In the genomic region with DNA sequence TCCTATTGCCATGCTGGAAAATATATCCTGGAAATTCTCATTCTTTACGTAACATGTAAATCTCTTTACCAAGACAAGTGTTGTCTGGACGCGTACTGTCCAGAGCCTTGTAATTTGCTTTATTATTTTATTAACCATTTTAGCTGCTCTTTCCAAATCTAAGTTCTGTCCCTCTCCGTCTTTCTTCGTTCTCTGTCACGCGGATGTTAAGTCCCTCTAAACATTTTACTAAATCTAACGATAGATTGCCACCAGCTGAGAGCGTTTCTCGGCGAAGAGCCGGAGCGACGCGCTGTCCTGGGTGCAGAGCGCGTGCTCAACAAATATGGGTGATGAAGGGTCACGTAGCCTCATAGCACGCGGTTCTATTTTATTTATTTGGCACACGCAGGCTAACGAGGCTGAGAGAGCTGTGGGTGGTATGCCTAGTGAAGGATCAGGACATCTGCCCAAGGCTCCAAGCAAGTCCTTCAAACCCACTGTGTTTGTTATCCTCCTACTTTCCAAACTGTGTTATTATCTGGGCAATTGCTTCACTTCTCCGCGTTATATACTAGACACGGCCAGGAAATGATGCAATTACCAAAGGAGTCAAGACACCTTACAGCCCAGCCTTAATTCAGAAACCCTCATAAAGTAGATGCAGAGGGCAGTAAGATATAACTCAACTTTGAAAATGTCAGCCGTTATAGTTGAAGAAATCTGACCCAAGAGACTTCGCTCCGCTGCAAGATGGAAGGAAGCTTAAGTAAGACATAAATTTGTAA, we compare ENCODE assay signal across 8 cellular contexts. TPM values are rescaled to one million over a fixed set of nuclear protein-coding genes. Genes with fewer than 3 reads are reported as not detected.
DNase-seq lines count a peak whose midpoint lies in the region; ATAC-seq, FAIRE-seq and TF ChIP-seq lines count a peak whose summit lies in the region.

No MANE protein-coding gene starts in this region.

- dilution Hi-C loops in endothelial cell of umbilical vein (cut with MboI; ENCODE audit: extremely low pct_ligation_motif_present, low sequenced_read_pairs), result no loop called here

- no peaks in the 10 kb centered on the region for H3K36me3 ChIP-seq in CD8-positive, alpha-beta memory T cell (ENCODE audit: insufficient read depth, low read length)
- no peaks in the 10 kb centered on the region for H3K36me3 ChIP-seq in endothelial cell of umbilical vein (ENCODE audit: control insufficient read depth in 2 of 2, extremely low read depth in 1 of 2, insufficient read depth in 2 of 2, low read length in 2 of 2)

- H3K27ac ChIP-seq in CD8-positive, alpha-beta memory T cell (ENCODE audit: low read depth, low read length), result peak overlapping the region; percentile 94
- H3K27ac ChIP-seq in endothelial cell of umbilical vein (ENCODE audit: insufficient read depth, low read depth, low read length), result peak overlapping the region; percentile 94

- TF ChIP-seq CTCF in endothelial cell of umbilical vein (IDR thresholded peaks at IDR 0.05; ENCODE audit: extremely low read depth in 1 of 2, insufficient read depth in 1 of 2, low read depth in 1 of 2, low read length in 2 of 2), result no peak

- H4K20me1 ChIP-seq in endothelial cell of umbilical vein (replicated peaks; ENCODE audit: control insufficient read depth, extremely low read depth, insufficient read depth, low read length), result no peaks in the 10 kb centered on the region

- intact Hi-C loops in endothelial cell of umbilical vein (cut with micrococcal nuclease), result loop anchor here (1.0 to 10.0 kb wide), 5 partner anchors 10 to 394 kb away; a partner anchor contains a TSS

- peak overlapping the region; percentile 77 for H2AFZ ChIP-seq in endothelial cell of umbilical vein (ENCODE audit: low read depth, low read length)

- H3K4me3 Mint-ChIP-seq in CD8-positive, alpha-beta memory T cell, result no peak overlapping the region
- H3K4me3 Mint-ChIP-seq in activated CD4-positive, alpha-beta memory T cell treated with anti-CD3 and anti-CD28 coated beads, Interleukin-2, amount 10 ng/mL, durations not matched to agents 7 days and 5 days, result no peak overlapping the region

- peak overlapping the region; percentile 95 for H3K4me2 ChIP-seq in endothelial cell of umbilical vein (ENCODE audit: insufficient read depth, low read length)

- TSS peak; percentile 100 for BruUV-seq in endothelial cell of umbilical vein (replicated peaks; lab: Mats Ljungman, UMichigan)

- H3K9me1 ChIP-seq in endothelial cell of umbilical vein (replicated peaks; ENCODE audit: control insufficient read depth, extremely low read depth, insufficient read depth, low read length), result no peaks in the 10 kb centered on the region

- no peaks in the 10 kb centered on the region for H3K27me3 Mint-ChIP-seq in CD8-positive, alpha-beta memory T cell
- peaks cover 13% of the 10 kb centered on the region for H3K27me3 Mint-ChIP-seq in activated CD4-positive, alpha-beta memory T cell treated with anti-CD3 and anti-CD28 coated beads, Interleukin-2, amount 10 ng/mL, durations not matched to agents 7 days and 5 days

- TF ChIP-seq POLR2A in endothelial cell of umbilical vein (IDR thresholded peaks at IDR 0.05; ENCODE audit: low read depth, low read length), result peak; percentile 85

- peak overlapping the region; percentile 86 for H3K4me3 ChIP-seq in CD8-positive, alpha-beta memory T cell (ENCODE audit: low read length)
- H3K4me3 ChIP-seq in endothelial cell of umbilical vein (replicated peaks in 1 of 3; ENCODE audit: insufficient read depth in 1 of 3, low read depth in 1 of 3, low read length in 3 of 3), result peak overlapping the region; percentile 62 to 95 (median 84)

- H3K9me3 Mint-ChIP-seq in CD8-positive, alpha-beta memory T cell, result no peaks in the 10 kb centered on the region
- H3K9me3 Mint-ChIP-seq in activated CD4-positive, alpha-beta memory T cell treated with anti-CD3 and anti-CD28 coated beads, Interleukin-2, amount 10 ng/mL, durations not matched to agents 7 days and 5 days, result no peaks in the 10 kb centered on the region

- H3K4me1 ChIP-seq in CD8-positive, alpha-beta memory T cell (ENCODE audit: insufficient read depth, low read length), result peaks cover 17% of the 10 kb centered on the region
- peaks cover 8% of the 10 kb centered on the region for H3K4me1 ChIP-seq in endothelial cell of umbilical vein (ENCODE audit: control insufficient read depth, extremely low read depth, insufficient read depth, low read length)

- peak overlapping the region; percentile 96 for H3K9ac ChIP-seq in endothelial cell of umbilical vein (replicated peaks; ENCODE audit: extremely low read depth, insufficient read depth, low read length)

- H3K36me3 Mint-ChIP-seq in CD8-positive, alpha-beta memory T cell, result peaks cover 0 to under 1% (median 0%) of the 10 kb centered on the region in 3 donors
- H3K36me3 Mint-ChIP-seq in activated CD4-positive, alpha-beta memory T cell treated with anti-CD3 and anti-CD28 coated beads, Interleukin-2, amount 10 ng/mL, durations not matched to agents 7 days and 5 days (ENCODE audit: low read depth), result peaks cover 5% of the 10 kb centered on the region

- H3K27ac Mint-ChIP-seq in CD8-positive, alpha-beta memory T cell, result no peak overlapping the region
- H3K27ac Mint-ChIP-seq in activated CD4-positive, alpha-beta memory T cell treated with anti-CD3 and anti-CD28 coated beads, Interleukin-2, amount 10 ng/mL, durations not matched to agents 7 days and 5 days, result no peak overlapping the region

- H3K79me2 ChIP-seq in endothelial cell of umbilical vein (ENCODE audit: control insufficient read depth, insufficient read depth, low read length), result no peaks in the 10 kb centered on the region

- no peaks in the 10 kb centered on the region for H3K27me3 ChIP-seq in CD8-positive, alpha-beta memory T cell (ENCODE audit: insufficient read depth, low read length, poor library complexity, severe bottlenecking)
- peaks cover 3 to 5% of the 10 kb centered on the region in 2 experiments for H3K27me3 ChIP-seq in endothelial cell of umbilical vein (ENCODE audit: control insufficient read depth in 2 of 2, insufficient read depth in 2 of 2, low read length in 2 of 2)

- DNase-seq in CD8-positive, alpha-beta memory T cell, result peak; percentile 25 to 73 (median 65)
- DNase-seq in NCI-H774 (lab: John Stamatoyannopoulos, UW) (peak; percentile 85), endothelial cell of umbilical vein (ENCODE audit: low read depth, low spot score) (peak; percentile 91), mucosa of gallbladder (ENCODE audit: low spot score) (peak; percentile 51)
- DNase-seq in activated CD4-positive, alpha-beta memory T cell treated with anti-CD3 and anti-CD28 coated beads, Interleukin-2, amount 10 ng/mL, durations not matched to agents 7 days and 5 days, result peak; percentile 65
- DNase-seq in stimulated activated naive CD8-positive, alpha-beta T cell treated with anti-CD3 and anti-CD28 coated beads, Interleukin-15, Interleukin-2, amounts not matched to agents 100 U/mL and 50 U/mL, for 24 hours, result peak; percentile 64

- CTCF ChIA-PET in CD8-positive, alpha-beta memory T cell (lab: Charles Lee), result interaction anchor here (0.8 to 3.0 kb wide), 16 partner anchors 10 to 1522 kb away, joined by 3 to 78 read pairs (median 4); a partner anchor contains a TSS
- CTCF ChIA-PET in activated CD4-positive, alpha-beta memory T cell treated with anti-CD3 and anti-CD28 coated beads, Interleukin-2, amount 10 ng/mL, durations not matched to agents 7 days and 5 days (lab: Charles Lee), result interaction anchor here (1.0 to 5.7 kb wide), 19 partner anchors 10 to 560 kb away, joined by 3 to 98 read pairs (median 4); a partner anchor contains a TSS
- CTCF ChIA-PET in endothelial cell of umbilical vein (lab: Charles Lee), result interaction anchor here (0.9 to 4.2 kb wide), 17 partner anchors 10 to 468 kb away, joined by 3 to 46 read pairs (median 6); a partner anchor contains a TSS

- POLR2A ChIA-PET in CD8-positive, alpha-beta memory T cell (lab: Charles Lee), result interaction anchor here (0.6 to 3.6 kb wide), 13 partner anchors 10 to 206 kb away, joined by 3 to 188 read pairs (median 4); a partner anchor contains a TSS
- POLR2A ChIA-PET in activated CD4-positive, alpha-beta memory T cell treated with anti-CD3 and anti-CD28 coated beads, Interleukin-2, amount 10 ng/mL, durations not matched to agents 7 days and 5 days (lab: Charles Lee), result interaction anchor here (0.7 to 4.8 kb wide), 27 partner anchors 11 to 560 kb away, joined by 3 to 299 read pairs (median 5); a partner anchor contains a TSS
- POLR2A ChIA-PET in endothelial cell of umbilical vein (lab: Charles Lee), result interaction anchor here (0.6 kb wide), 1 partner anchor 1840 kb away, joined by 3 read pairs; no protein-coding TSS in a partner anchor

- H3K9me3 ChIP-seq in CD8-positive, alpha-beta memory T cell (ENCODE audit: low read length), result no peaks in the 10 kb centered on the region
- H3K9me3 ChIP-seq in endothelial cell of umbilical vein (replicated peaks; ENCODE audit: control insufficient read depth, insufficient read depth, low read length), result no peaks in the 10 kb centered on the region

- peak; percentile 76 for FAIRE-seq in endothelial cell of umbilical vein (lab: Jason Lieb, UNC)

- peaks cover 0 to 11% (median 10%) of the 10 kb centered on the region in 3 donors for H3K4me1 Mint-ChIP-seq in CD8-positive, alpha-beta memory T cell
- H3K4me1 Mint-ChIP-seq in activated CD4-positive, alpha-beta memory T cell treated with anti-CD3 and anti-CD28 coated beads, Interleukin-2, amount 10 ng/mL, durations not matched to agents 7 days and 5 days, result peaks cover 13% of the 10 kb centered on the region

- ATAC-seq in GM19397 (IDR thresholded peaks at IDR 0.05; ENCODE audit: unreplicated experiment), result peak; percentile 76
- peak; percentile 75 for ATAC-seq in HG03460 (IDR thresholded peaks at IDR 0.05; ENCODE audit: unreplicated experiment)
- peak; percentile 81 for ATAC-seq in stimulated activated naive CD8-positive, alpha-beta T cell treated with anti-CD3 and anti-CD28 coated beads, Interleukin-15, Interleukin-2, amounts not matched to agents 100 U/mL and 50 U/mL, for 24 hours

RNA-seq across cellular contexts. Expression of a gene that starts 10.0 kb away (rescaled TPM):
- total RNA-seq in CD8-positive, alpha-beta memory T cell, result 10 to 100 TPM; 54.7 to 62.5 TPM
- 38.3 TPM for polyA plus RNA-seq in CD8-positive, alpha-beta memory T cell
- 10 to 100 TPM; 45.2 to 49.9 TPM for total RNA-seq in activated CD4-positive, alpha-beta memory T cell treated with anti-CD3 and anti-CD28 coated beads, Interleukin-2, amount 10 ng/mL, durations not matched to agents 7 days and 5 days
- total RNA-seq in endothelial cell of umbilical vein (58.2 and 71.2 TPM in 2 replicates), mucosa of gallbladder (41.9 TPM)
- polyA plus RNA-seq in endothelial cell of umbilical vein, result 20.3 and 27.7 TPM in 2 replicates
- polyA plus RNA-seq in endothelial cell of umbilical vein (2011; cell fraction: cytosol; rRNA removed), result 25.3 and 29.9 TPM in 2 replicates
- polyA plus RNA-seq in endothelial cell of umbilical vein (2011; cell fraction: nucleus; rRNA removed), result 57.9 and 62.1 TPM in 2 replicates
- 39.7 and 40.1 TPM in 2 replicates for polyA plus RNA-seq in endothelial cell of umbilical vein (2012)
- 111 and 159 TPM in 2 replicates for polyA minus RNA-seq in endothelial cell of umbilical vein
- 52.8 TPM for polyA minus RNA-seq in endothelial cell of umbilical vein (2011; cell fraction: cytosol; rRNA and poly(A)+ RNA removed)
- polyA minus RNA-seq in endothelial cell of umbilical vein (2011; cell fraction: nucleus; rRNA and poly(A)+ RNA removed), result 62.9 and 65.0 TPM in 2 replicates

RNA-seq across cellular contexts. Expression of a gene that starts 31.3 kb away (rescaled TPM):
- total RNA-seq in CD8-positive, alpha-beta memory T cell, result under 1 TPM; 0.09 TPM
- 0.20 TPM for polyA plus RNA-seq in CD8-positive, alpha-beta memory T cell
- not detected for total RNA-seq in activated CD4-positive, alpha-beta memory T cell treated with anti-CD3 and anti-CD28 coated beads, Interleukin-2, amount 10 ng/mL, durations not matched to agents 7 days and 5 days
- not detected in 2 replicates for total RNA-seq in endothelial cell of umbilical vein
- 0.03 and 0.07 TPM in 2 replicates for polyA plus RNA-seq in endothelial cell of umbilical vein
- 0.03 TPM in 2 replicates for polyA plus RNA-seq in endothelial cell of umbilical vein (2011; cell fraction: cytosol; rRNA removed)
- 0.10 and 0.26 TPM in 2 replicates for polyA plus RNA-seq in endothelial cell of umbilical vein (2011; cell fraction: nucleus; rRNA removed)
- 0.74 and 0.92 TPM in 2 replicates for polyA plus RNA-seq in endothelial cell of umbilical vein (2012)
- not detected in 2 replicates for polyA minus RNA-seq in endothelial cell of umbilical vein
- polyA minus RNA-seq in endothelial cell of umbilical vein (2011; cell fraction: cytosol; rRNA and poly(A)+ RNA removed), result not detected
- not detected in 2 replicates for polyA minus RNA-seq in endothelial cell of umbilical vein (2011; cell fraction: nucleus; rRNA and poly(A)+ RNA removed)
- 2.4 TPM for total RNA-seq in mucosa of gallbladder

Comparison
In these comparisons a context has a peak if more than half of its experiments do, and no peak if none do; other contexts are left out.
1. Peak in every context shown above with its lines: DNase-seq, ATAC-seq, H3K4me3 ChIP-seq and H3K27ac ChIP-seq.